In genomic region chr22:37708580-37709444, GRCh38 we compare ENCODE assay signal across 1 cellular context.
TF ChIP-seq lines count a peak whose summit lies in the region.

No MANE protein-coding gene starts in this region.

TF ChIP-seq in endothelial cell of umbilical vein, 7 proteins besides CTCF, POLR2A, EP300 and RAD21:
- no peak for TF ChIP-seq POLR2AphosphoS5 (IDR thresholded peaks at IDR 0.05; ENCODE audit: insufficient read depth, low read depth, low read length)
- TF ChIP-seq GATA2 (IDR thresholded peaks at IDR 0.05; ENCODE audit: insufficient read depth, insufficient read length, low read depth, low read length): no peak
- no peak for TF ChIP-seq MYC (IDR thresholded peaks at IDR 0.05; ENCODE audit: low read depth, low read length)
- TF ChIP-seq EZH2 (IDR thresholded peaks at IDR 0.05; ENCODE audit: borderline replicate concordance, low read depth, low read length, severe bottlenecking): no peak
- no peak for TF ChIP-seq MAX (IDR thresholded peaks at IDR 0.05; ENCODE audit: insufficient read depth, insufficient read length)
